Comparison of ENCODE assay signal across 9 cellular contexts in genomic region chr5:19960451-19960850, GRCh38. TPM values are rescaled to one million over a fixed set of nuclear protein-coding genes. Genes with fewer than 3 reads are reported as not detected.
"Had no signal": no experiment of that assay in that cellular context is flagged by ENCODE, and none has a peak within 500 bp of the region (broad histone marks: within the 10 kb centered on the region; RNA-seq: fewer than 3 reads in every experiment).

No MANE protein-coding gene starts in this region.

- DNase-seq: GDM1, GF-D8 had no signal

- ATAC-seq: GM12878 had no signal

- H3K4me3 ChIP-seq: GM12878 had no signal

- FAIRE-seq: G401.6, GM12878, GM12891, GM12892, GM18507, GM19239 had no signal

RNA-seq across cellular contexts. Expression of gene CDH18, which starts 27.5 kb away (rescaled TPM):
- total RNA-seq: G401, GM12878 had no signal
